ENCODE assay signal across 8 cellular contexts in genomic region chr2:119753041-119753929, GRCh38.
DNase-seq lines count a peak whose midpoint lies in the region; ATAC-seq and TF ChIP-seq lines count a peak whose summit lies in the region.

No MANE protein-coding gene starts in this region.

- TF ChIP-seq CTCF in WI38 (IDR thresholded peaks at IDR 0.05; ENCODE audit: low read depth, low read length): peak; percentile 26; the same call in 1 of the 2 replicates

- no peak overlapping the region for H3K4me3 ChIP-seq in WI38 (ENCODE audit: low read depth, low read length)

- DNase-seq in activated CD4-positive, alpha-beta T cell treated with anti-CD3 and anti-CD28 coated beads for 48 hours: peak; percentile 16
- no peak for DNase-seq in activated CD4-positive, alpha-beta T cell treated with anti-CD3 and anti-CD28 coated beads for 1 hour
- peak; percentile 68 for DNase-seq in NCI-H146 (lab: John Stamatoyannopoulos, UW)
- peak; percentile 33 for DNase-seq in germinal center (ENCODE audit: low spot score)
- peak; percentile 23 for DNase-seq in putamen (ENCODE audit: low spot score)
- DNase-seq in COLO829 (ENCODE audit: low spot score): no peak

- peak; percentile 55 for ATAC-seq in GM21390 (IDR thresholded peaks at IDR 0.05; ENCODE audit: unreplicated experiment)

Comparison
In these comparisons a context has a peak if more than half of its experiments do, and no peak if none do; other contexts are left out.
1. DNase-seq: peak in activated CD4-positive, alpha-beta T cell treated with anti-CD3 and anti-CD28 coated beads for 48 hours (single experiment), NCI-H146 (single experiment), germinal center (single experiment) and putamen (single experiment); none in activated CD4-positive, alpha-beta T cell treated with anti-CD3 and anti-CD28 coated beads for 1 hour (single experiment) and COLO829 (single experiment).